ENCODE assay signal across 19 cellular contexts in the genomic region with DNA sequence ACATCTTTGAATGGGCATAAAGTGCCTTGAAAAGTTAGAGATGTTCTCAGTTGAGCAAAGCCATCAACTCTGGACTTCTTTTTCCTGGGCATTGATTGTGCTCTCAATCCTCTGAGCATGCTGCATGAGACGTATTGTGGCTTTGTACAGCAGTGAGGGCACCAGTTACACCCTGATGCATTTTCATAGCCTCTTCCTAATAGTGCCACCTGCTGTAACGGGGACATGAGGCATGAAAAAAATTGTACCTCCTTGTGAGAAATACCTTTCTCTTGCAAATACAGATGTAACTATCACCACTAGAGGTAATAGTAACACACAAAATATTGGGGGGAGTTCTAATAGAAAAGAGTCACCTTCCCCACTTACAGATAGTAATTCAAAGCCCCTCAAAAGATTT.
A peak's percentile ranks its signal among the peaks of the same experiment; 100 is the strongest.
DNase-seq lines count a peak whose midpoint lies in the region; ATAC-seq and TF ChIP-seq lines count a peak whose summit lies in the region.
"Had no signal": no experiment of that assay in that cellular context is flagged by ENCODE, and none has a peak within 500 bp of the region (broad histone marks: within the 10 kb centered on the region; RNA-seq: fewer than 3 reads in every experiment).

No MANE protein-coding gene starts in this region.

- POLR2A ChIA-PET in PC-3 (lab: Charles Lee; ENCODE audit: unreplicated experiment) = no interaction called here

- H3F3A ChIP-seq in PC-3 (ENCODE audit: low read length, unreplicated experiment) = no peaks in the 10 kb centered on the region

- CTCF ChIA-PET in PC-3 (lab: Charles Lee) = no interaction called here

- no peaks in the 10 kb centered on the region for H3K4me1 ChIP-seq in PC-3 (ENCODE audit: insufficient read depth, low read length)
- H3K4me1 ChIP-seq in mesendoderm (ENCODE audit: control insufficient read depth, low read depth, low read length) = no peaks in the 10 kb centered on the region

- H4K5ac ChIP-seq in mesendoderm (ENCODE audit: low read length) = no peak overlapping the region

- no peaks in the 10 kb centered on the region for H3K4me1 Mint-ChIP-seq in activated T-cell treated with anti-CD3 and anti-CD28 coated beads, Interleukin-2, amount 50 U/mL, for 72 hours (ENCODE audit: low read depth)
- no peaks in the 10 kb centered on the region for H3K4me1 Mint-ChIP-seq in HFFc6 (ENCODE audit: low read depth)
- H3K4me1 Mint-ChIP-seq: activated CD4-positive, alpha-beta T cell treated with anti-CD3 and anti-CD28 coated beads for 36 hours had no signal

- no peak overlapping the region for H2BK5ac ChIP-seq in mesendoderm (ENCODE audit: low read length)

- H2AK5ac ChIP-seq in mesendoderm (ENCODE audit: low read length) = no peak overlapping the region

- no peaks in the 10 kb centered on the region for H3K36me3 ChIP-seq in PC-3 (ENCODE audit: low read depth, low read length)
- H3K36me3 ChIP-seq in mesendoderm (ENCODE audit: control insufficient read depth, insufficient read depth, low read length) = no peaks in the 10 kb centered on the region

- H3K4me3 Mint-ChIP-seq in activated T-cell treated with anti-CD3 and anti-CD28 coated beads, Interleukin-2, amount 50 U/mL, for 72 hours = no peak overlapping the region
- no peak overlapping the region for H3K4me3 Mint-ChIP-seq in HFFc6
- H3K4me3 Mint-ChIP-seq: activated CD4-positive, alpha-beta T cell treated with anti-CD3 and anti-CD28 coated beads for 36 hours; activated naive CD8-positive, alpha-beta T cell had no signal

- DNase-seq in NCI-H1092 treated with DMSO at 0.1 percent for 48 hours (lab: John Stamatoyannopoulos, UW) = peak; percentile 14
- no peak for DNase-seq in NCI-H1092 (lab: John Stamatoyannopoulos, UW)
- DNase-seq in LNCaP clone FGC (ENCODE audit: low read depth) = no peak
- no peak for DNase-seq in PC-3
- peak; percentile 11 for DNase-seq in mesendoderm
- DNase-seq in occipital lobe (lab: John Stamatoyannopoulos, UW) = no peak
- DNase-seq in activated T-cell treated with anti-CD3 and anti-CD28 coated beads, Interleukin-2, amount 50 U/mL, for 72 hours = no peak
- DNase-seq in HFFc6 = no peak
- DNase-seq: activated CD4-positive, alpha-beta T cell treated with anti-CD3 and anti-CD28 coated beads for 36 hours; hypothalamus; islet precursor cell; Karpas-422; NCI-H1436; NCI-H446; right cardiac atrium; stimulated activated CD8-positive, alpha-beta memory T cell treated with anti-CD3 and anti-CD28 coated beads, Interleukin-4, amount 100 ng/mL, for 48 hours had no signal

- H3K18ac ChIP-seq in mesendoderm (ENCODE audit: low read length) = no peak overlapping the region

- H3K27ac Mint-ChIP-seq in activated T-cell treated with anti-CD3 and anti-CD28 coated beads, Interleukin-2, amount 50 U/mL, for 72 hours = no peak overlapping the region
- H3K27ac Mint-ChIP-seq in HFFc6 = no peak overlapping the region
- H3K27ac Mint-ChIP-seq: activated CD4-positive, alpha-beta T cell treated with anti-CD3 and anti-CD28 coated beads for 36 hours; activated naive CD8-positive, alpha-beta T cell had no signal

- no TSS peak for BruUV-seq in PC-3 (replicated peaks; lab: Mats Ljungman, UMichigan)

- H4K8ac ChIP-seq in mesendoderm (ENCODE audit: low read depth, low read length) = no peak overlapping the region

- H3K9me3 Mint-ChIP-seq in activated T-cell treated with anti-CD3 and anti-CD28 coated beads, Interleukin-2, amount 50 U/mL, for 72 hours = peaks cover 0 to 5% of the 10 kb centered on the region in 2 donors
- H3K9me3 Mint-ChIP-seq in HFFc6 = peaks cover 42% of the 10 kb centered on the region

- H3K4me3 ChIP-seq in LNCaP clone FGC (ENCODE audit: low read depth, low read length) (no peak overlapping the region), PC-3 (ENCODE audit: low read length) (no peak overlapping the region), mesendoderm (ENCODE audit: low read length) (no peak overlapping the region)

- no peak overlapping the region for H3K9ac ChIP-seq in PC-3 (ENCODE audit: low read length)
- H3K9ac ChIP-seq in mesendoderm (ENCODE audit: low read length) = no peak overlapping the region

- H3K27me3 Mint-ChIP-seq in activated T-cell treated with anti-CD3 and anti-CD28 coated beads, Interleukin-2, amount 50 U/mL, for 72 hours (ENCODE audit: low read depth) = no peaks in the 10 kb centered on the region
- H3K27me3 Mint-ChIP-seq in HFFc6 (ENCODE audit: insufficient read depth) = no peaks in the 10 kb centered on the region; the same call in 1 of the 2 replicates
- H3K27me3 Mint-ChIP-seq: activated CD4-positive, alpha-beta T cell treated with anti-CD3 and anti-CD28 coated beads for 36 hours; activated naive CD8-positive, alpha-beta T cell had no signal

- no CpG with 5 or more reads among the region's 2 CpGs for WGBS in mesendoderm (ENCODE audit: extremely low coverage, insufficient coverage, low lambda C conversion rate)

- intact Hi-C loops in PC-3 (cut with micrococcal nuclease) = no loop called here

- H2BK15ac ChIP-seq in mesendoderm (replicated peaks; ENCODE audit: low read depth) = no peak overlapping the region

- H3K4ac ChIP-seq in mesendoderm (ENCODE audit: low read depth, low read length) = no peak overlapping the region

- no peaks in the 10 kb centered on the region for H3K79me2 ChIP-seq in PC-3 (ENCODE audit: low read length)
- no peaks in the 10 kb centered on the region for H3K79me2 ChIP-seq in mesendoderm (ENCODE audit: control insufficient read depth, insufficient read depth, low read length)

- H3K79me1 ChIP-seq in mesendoderm (ENCODE audit: low read length) = no peaks in the 10 kb centered on the region

- H3K9me3 ChIP-seq in PC-3 (ENCODE audit: low read length) = no peaks in the 10 kb centered on the region

- no peak overlapping the region for H2BK120ac ChIP-seq in mesendoderm (ENCODE audit: low read depth, low read length)

- H3K36me3 Mint-ChIP-seq in activated T-cell treated with anti-CD3 and anti-CD28 coated beads, Interleukin-2, amount 50 U/mL, for 72 hours (ENCODE audit: insufficient read depth in 2 of 2) = no peaks in the 10 kb centered on the region
- H3K36me3 Mint-ChIP-seq in HFFc6 (ENCODE audit: low read depth) = no peaks in the 10 kb centered on the region; the same call in 1 of the 2 replicates
- H3K36me3 Mint-ChIP-seq: activated naive CD8-positive, alpha-beta T cell had no signal

- no peaks in the 10 kb centered on the region for H3K9me2 ChIP-seq in PC-3 (replicated peaks; ENCODE audit: low read length)

- peak; percentile 51 for TF ChIP-seq CTCF in LNCaP clone FGC (IDR thresholded peaks at IDR 0.05; ENCODE audit: control insufficient read depth, extremely low read depth, insufficient read depth)
- TF ChIP-seq CTCF in PC-3 (conservative IDR thresholded peaks at IDR 0.05; ENCODE audit: low read depth, low read length) = peak; percentile 18; the same call in 1 of the 2 replicates
- TF ChIP-seq CTCF in HFFc6 (IDR thresholded peaks at IDR 0.05) = no peak

- no peaks in the 10 kb centered on the region for H4K20me1 ChIP-seq in PC-3 (ENCODE audit: low read length)

- H3K27ac ChIP-seq in PC-3 (ENCODE audit: low read length) (no peak overlapping the region), mesendoderm (ENCODE audit: low read depth, low read length) (no peak overlapping the region)

- no peak overlapping the region for H2AFZ ChIP-seq in PC-3 (ENCODE audit: low read length)

- no peak overlapping the region for H3K56ac ChIP-seq in mesendoderm (ENCODE audit: low read length)

- H3K27me3 ChIP-seq in PC-3 (ENCODE audit: low read length) (peaks cover 19% of the 10 kb centered on the region; the same call in 1 of the 2 replicates), mesendoderm (ENCODE audit: insufficient read depth, low read length, poor library complexity) (no peaks in the 10 kb centered on the region)

- H3K4me2 ChIP-seq in PC-3 (ENCODE audit: low read length) (no peak overlapping the region), mesendoderm (ENCODE audit: low read length) (no peak overlapping the region)

- no peak overlapping the region for H3K23ac ChIP-seq in mesendoderm (ENCODE audit: low read length)

- no peak for ATAC-seq in PC-3
- no peak for ATAC-seq in activated T-cell treated with anti-CD3 and anti-CD28 coated beads, Interleukin-2, amount 50 U/mL, for 72 hours (replicated peaks in 1 of 2)
- ATAC-seq: activated CD4-positive, alpha-beta T cell treated with anti-CD3 and anti-CD28 coated beads for 36 hours; esophagus mucosa; right cardiac atrium; Right ventricle myocardium inferior had no signal

Comparison
In these comparisons a context has a peak if more than half of its experiments do, and no peak if none do; other contexts are left out.
1. DNase-seq: peak in NCI-H1092 treated with DMSO at 0.1 percent for 48 hours (single experiment) and mesendoderm (single experiment); none in NCI-H1092 (single experiment), LNCaP clone FGC (single experiment), PC-3 (single experiment), occipital lobe (single experiment), activated T-cell treated with anti-CD3 and anti-CD28 coated beads, Interleukin-2, amount 50 U/mL, for 72 hours (0 of 2) and HFFc6 (single experiment).